4 cellular contexts compared by ENCODE assay signal in genomic region chr3:195590381-195590780, GRCh38. TPM values are rescaled to one million over a fixed set of nuclear protein-coding genes. Genes with fewer than 3 reads are reported as not detected.
"Had no signal": no experiment of that assay in that cellular context is flagged by ENCODE, and none has a peak within 500 bp of the region (broad histone marks: within the 10 kb centered on the region; RNA-seq: fewer than 3 reads in every experiment).

No MANE protein-coding gene starts in this region.

RNA-seq across cellular contexts. Expression of gene APOD, which starts 6.6 kb away (rescaled TPM):
- total RNA-seq: HepG2, HT1080, IMR-90 had no signal
- polyA plus RNA-seq: HepG2, IgD-negative memory B cell had no signal
